ENCODE assay signal across 8 cellular contexts in genomic region chr1:63522891-63523728, GRCh38.
DNase-seq lines count a peak whose midpoint lies in the region; ATAC-seq and TF ChIP-seq lines count a peak whose summit lies in the region.

Gene EFCAB7 (plus strand): TSS chr1:63523525. CDS start chr1:63525573, 2,048 bp downstream.
Gene ITGB3BP (minus strand): TSS chr1:63523225. CDS start chr1:63523133, 92 bp downstream.

- TF ChIP-seq CTCF in AG09309 (IDR thresholded peaks at IDR 0.05; ENCODE audit: control insufficient read depth, insufficient read depth, low read depth, low read length, missing control alignments) = peak; percentile 0

- H3K4me3 ChIP-seq in AG09309 (ENCODE audit: control insufficient read depth, low read depth, low read length) = peak within 1 kb of the TSS; percentile 82

- DNase-seq in AG09309 (ENCODE audit: low read depth) (peak; percentile 76), NCI-H226 (peak; percentile 97), cerebellar cortex (ENCODE audit: low spot score) (peak; percentile 95), islet precursor cell (peak; percentile 98)
- DNase-seq in stimulated activated CD4-positive, alpha-beta T cell treated with anti-CD3 and anti-CD28 coated beads, Interleukin-12 subunit alpha, Interleukin-12 subunit beta, amount 100 ng/mL, for 4 hours = peak; percentile 76

- ATAC-seq in GM19023 (IDR thresholded peaks at IDR 0.05; ENCODE audit: unreplicated experiment) = peak; percentile 88
- ATAC-seq in HG03196 (IDR thresholded peaks at IDR 0.05; ENCODE audit: unreplicated experiment) = peak; percentile 81
- ATAC-seq in activated CD4-positive, CD25-positive, alpha-beta regulatory T cell treated with anti-CD3 and anti-CD28 coated beads, Interleukin-2, amount 50 U/mL, for 24 hours = peak; percentile 85 to 89

Comparison
In these comparisons a context has a peak if more than half of its experiments do, and no peak if none do; other contexts are left out.
1. Peak in every context shown above with its lines: DNase-seq, ATAC-seq and H3K4me3 ChIP-seq.